In genomic region chr2:61854435-61855177, GRCh38 we compare ENCODE assay signal across 8 cellular contexts. TPM values are rescaled to one million over a fixed set of nuclear protein-coding genes. Genes with fewer than 3 reads are reported as not detected.
DNase-seq lines count a peak whose midpoint lies in the region; ATAC-seq and TF ChIP-seq lines count a peak whose summit lies in the region.

No MANE protein-coding gene starts in this region.

- peaks cover 7% of the 10 kb centered on the region for H3F3A ChIP-seq in smooth muscle cell (ENCODE audit: low read depth)

- H3K9ac ChIP-seq in mammary epithelial cell (ENCODE audit: insufficient read depth, low read length) (peak overlapping the region; percentile 61), smooth muscle cell (ENCODE audit: low read depth) (peak overlapping the region; percentile 66)

- WGBS in mammary epithelial cell (ENCODE audit: low coverage, missing lambda C conversion rate): under 1% methylated on average over 14 of the region's 33 CpGs
- WGBS in smooth muscle cell (ENCODE audit: low lambda C conversion rate): 2% methylated on average over 30 of the region's 33 CpGs

- ATAC-seq in GM18870 (IDR thresholded peaks at IDR 0.05; ENCODE audit: unreplicated experiment): peak; percentile 95
- peak; percentile 84 for ATAC-seq in HG03108 (IDR thresholded peaks at IDR 0.05; ENCODE audit: unreplicated experiment)

- H3K4me2 ChIP-seq in mammary epithelial cell (ENCODE audit: insufficient read depth, low read depth, low read length): peak overlapping the region; percentile 96
- H3K4me2 ChIP-seq in smooth muscle cell: peak overlapping the region; percentile 99

- in situ Hi-C loops in mammary epithelial cell (cut with MboI; ENCODE audit: low sequenced_read_pairs in 2 of 2): no loop called here

- no peaks in the 10 kb centered on the region for H3K36me3 ChIP-seq in mammary epithelial cell (ENCODE audit: insufficient read depth, low read length)
- H3K36me3 ChIP-seq in smooth muscle cell (ENCODE audit: low read depth): no peaks in the 10 kb centered on the region

- CTCF ChIA-PET in AG04449 (lab: Yijun Ruan, JAX): interaction anchor here (1.0 kb wide), 2 partner anchors 13 to 719 kb away, joined by 3 read pairs; no protein-coding TSS in a partner anchor
- CTCF ChIA-PET in mammary epithelial cell (lab: Charles Lee; ENCODE audit: low non-redundant PET): interaction anchor here (0.6 kb wide), 1 partner anchor 591 kb away, joined by 3 read pairs; no protein-coding TSS in a partner anchor

- peak overlapping the region; percentile 96 for H2AFZ ChIP-seq in mammary epithelial cell (ENCODE audit: low read depth, low read length)
- peak overlapping the region; percentile 92 for H2AFZ ChIP-seq in smooth muscle cell (ENCODE audit: low read depth)

- BruUV-seq in mammary epithelial cell (replicated peaks; lab: Mats Ljungman, UMichigan): no TSS peak

- POLR2A ChIA-PET in AG04449 (lab: Yijun Ruan, JAX): no interaction called here

- H3K4me3 ChIP-seq in AG04449 (ENCODE audit: low read depth, low read length): peak overlapping the region; percentile 97
- H3K4me3 ChIP-seq in mammary epithelial cell (replicated peaks in 1 of 3; ENCODE audit: insufficient read depth in 1 of 3, low read depth in 2 of 3, low read length in 3 of 3): peak overlapping the region; percentile 76 to 82 (median 76)
- peak overlapping the region; percentile 87 for H3K4me3 ChIP-seq in smooth muscle cell

- H3K79me2 ChIP-seq in mammary epithelial cell (ENCODE audit: insufficient read depth, low read length) (no peaks in the 10 kb centered on the region), smooth muscle cell (ENCODE audit: low read depth) (no peaks in the 10 kb centered on the region)

- intact Hi-C loops in mammary epithelial cell (cut with micrococcal nuclease): loop anchor here (2.0 to 5.0 kb wide), 3 partner anchors 92 to 316 kb away; partner anchors contain the start of gene XPO1

- peak overlapping the region; percentile 88 for H3K27ac ChIP-seq in VCaP
- peak overlapping the region; percentile 79 for H3K27ac ChIP-seq in mammary epithelial cell (ENCODE audit: insufficient read depth, low read depth, low read length)
- H3K27ac ChIP-seq in smooth muscle cell (ENCODE audit: low read depth): peak overlapping the region; percentile 81

- dilution Hi-C loops in mammary epithelial cell (cut with HindIII; ENCODE audit: low sequenced_read_pairs): no loop called here

- TF ChIP-seq CTCF in AG04449 (IDR thresholded peaks at IDR 0.05; ENCODE audit: insufficient read depth, low read length, missing control alignments) (no peak), VCaP (conservative IDR thresholded peaks at IDR 0.05) (peak; percentile 4; the same call in 1 of the 2 replicates), mammary epithelial cell (conservative IDR thresholded peaks at IDR 0.05 in 1 of 2, IDR thresholded peaks at IDR 0.05 in 1 of 2; ENCODE audit: extremely low read depth in 1 of 2, insufficient read depth in 1 of 2, low read depth in 1 of 2, low read length in 2 of 2) (peak in 1 of 2 donors; percentile 3), smooth muscle cell (IDR thresholded peaks at IDR 0.05; ENCODE audit: borderline replicate concordance, insufficient read depth, poor library complexity, severe bottlenecking) (no peak)

- DNase-seq in AG04449 (ENCODE audit: low read depth, low spot score): peak; percentile 86
- peak; percentile 98 for DNase-seq in NCI-H2171 treated with DMSO at 0.1 percent for 48 hours (lab: John Stamatoyannopoulos, UW)
- peak; percentile 95 for DNase-seq in mammary epithelial cell
- DNase-seq in iPS-NIHi7 (ENCODE audit: extremely low spot score): peak; percentile 95
- DNase-seq in smooth muscle cell (lab: John Stamatoyannopoulos, UW; ENCODE audit: unreplicated experiment): peak; percentile 74

- H3K4me1 ChIP-seq in mammary epithelial cell (ENCODE audit: insufficient read depth, low read length) (peaks cover 8% of the 10 kb centered on the region), smooth muscle cell (ENCODE audit: low read depth) (peaks cover 8% of the 10 kb centered on the region)

- no peaks in the 10 kb centered on the region for H3K9me3 ChIP-seq in mammary epithelial cell (replicated peaks; ENCODE audit: insufficient read depth, low read length)
- no peaks in the 10 kb centered on the region for H3K9me3 ChIP-seq in smooth muscle cell (replicated peaks; ENCODE audit: low read depth)

- no peaks in the 10 kb centered on the region for H4K20me1 ChIP-seq in mammary epithelial cell (ENCODE audit: insufficient read depth, low read length)
- H4K20me1 ChIP-seq in smooth muscle cell (ENCODE audit: low read depth): no peaks in the 10 kb centered on the region

- H3K27me3 ChIP-seq in mammary epithelial cell (ENCODE audit: insufficient read depth, low read length) (no peaks in the 10 kb centered on the region), smooth muscle cell (ENCODE audit: low read depth) (no peaks in the 10 kb centered on the region)

RNA-seq across cellular contexts. Expression of gene FAM161A, which starts 0.7 kb away (rescaled TPM):
- total RNA-seq in mammary epithelial cell (1 to 10 TPM; 1.3 to 2.4 TPM), smooth muscle cell (3.9 TPM in 2 replicates)
- polyA plus RNA-seq in mammary epithelial cell (0.46 TPM), smooth muscle cell (4.1 and 5.7 TPM in 2 replicates)
- polyA minus RNA-seq in mammary epithelial cell: not detected

RNA-seq across cellular contexts. Expression of gene CCT4, which starts 33.9 kb away (rescaled TPM):
- 100 to 1,000 TPM; 117 to 205 TPM for total RNA-seq in mammary epithelial cell
- polyA plus RNA-seq in mammary epithelial cell: 159 TPM
- polyA minus RNA-seq in mammary epithelial cell: 236 TPM
- 164 and 180 TPM in 2 replicates for total RNA-seq in smooth muscle cell
- polyA plus RNA-seq in smooth muscle cell: 109 and 117 TPM in 2 replicates

RNA-seq across cellular contexts. Expression of gene COMMD1, which starts 50.9 kb away (rescaled TPM):
- total RNA-seq in mammary epithelial cell: 10 to 100 TPM; 30.0 to 41.0 TPM
- 34.0 TPM for polyA plus RNA-seq in mammary epithelial cell
- 26.8 TPM for polyA minus RNA-seq in mammary epithelial cell
- 37.9 and 50.6 TPM in 2 replicates for total RNA-seq in smooth muscle cell
- 73.8 and 82.9 TPM in 2 replicates for polyA plus RNA-seq in smooth muscle cell

Comparison
In these comparisons a context has a peak if more than half of its experiments do, and no peak if none do; other contexts are left out.
1. Peak in every context shown above with its lines: DNase-seq, ATAC-seq, H3K4me3 ChIP-seq and H3K27ac ChIP-seq.